12 cellular contexts compared by ENCODE assay signal in the genomic region with DNA sequence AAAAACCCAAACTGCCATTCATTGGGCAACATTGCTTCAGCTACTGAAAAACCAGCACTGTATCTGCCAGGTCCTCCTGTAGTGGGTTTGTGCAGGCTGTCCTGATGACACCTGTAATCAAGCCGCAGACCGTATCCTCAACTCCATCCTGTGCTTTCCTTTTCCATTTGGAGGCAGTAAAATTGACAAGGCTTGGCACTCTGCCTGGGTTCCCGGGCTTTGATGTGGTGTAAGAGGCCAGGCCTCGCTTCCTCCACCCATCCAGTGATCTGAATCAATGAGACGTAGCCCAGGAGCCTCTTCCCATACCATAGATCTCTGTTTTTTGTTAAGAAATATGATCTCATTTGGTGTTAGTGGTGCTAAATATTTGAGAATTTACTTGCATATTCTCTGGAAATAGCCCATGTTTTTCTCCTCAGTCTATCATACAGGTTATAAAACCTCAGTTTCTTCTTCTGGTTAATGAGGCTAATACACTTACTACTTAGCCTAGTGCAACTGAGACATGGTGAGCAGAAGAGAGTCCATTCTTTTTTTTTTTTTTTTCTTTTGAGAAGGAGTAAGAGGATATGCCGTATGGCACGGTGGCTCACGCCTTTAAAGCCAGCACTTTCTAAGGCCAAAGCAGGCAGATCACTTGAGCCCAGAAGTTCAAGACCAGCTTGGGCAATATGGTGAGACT. TPM values are rescaled to one million over a fixed set of nuclear protein-coding genes. Genes with fewer than 3 reads are reported as not detected.
DNase-seq lines count a peak whose midpoint lies in the region; ATAC-seq and TF ChIP-seq lines count a peak whose summit lies in the region.
"Had no signal": no experiment of that assay in that cellular context is flagged by ENCODE, and none has a peak within 500 bp of the region (broad histone marks: within the 10 kb centered on the region; RNA-seq: fewer than 3 reads in every experiment).

No MANE protein-coding gene starts in this region.

- H3K36me3 ChIP-seq in A673 (ENCODE audit: insufficient read depth, low read length, poor library complexity, severe bottlenecking): no peaks in the 10 kb centered on the region
- no peaks in the 10 kb centered on the region for H3K36me3 ChIP-seq in PC-3 (ENCODE audit: low read depth, low read length)
- H3K36me3 ChIP-seq in fibroblast of lung (ENCODE audit: control insufficient read depth, insufficient read depth, low read length): no peaks in the 10 kb centered on the region
- no peaks in the 10 kb centered on the region; the same call in 1 of the 2 replicates for H3K36me3 ChIP-seq in GM23338 (ENCODE audit: insufficient read depth)
- H3K36me3 ChIP-seq in suprapubic skin: no peaks in the 10 kb centered on the region

- no peaks in the 10 kb centered on the region for H4K20me1 ChIP-seq in PC-3 (ENCODE audit: low read length)
- H4K20me1 ChIP-seq in fibroblast of lung (ENCODE audit: control insufficient read depth, extremely low read depth, insufficient read depth, low read length): no peaks in the 10 kb centered on the region
- no peaks in the 10 kb centered on the region for H4K20me1 ChIP-seq in GM23338 (replicated peaks; ENCODE audit: insufficient read depth)

- peak; percentile 55 for ATAC-seq in PC-3
- no peak for ATAC-seq in GM23338
- no peak for ATAC-seq in GM18498 (IDR thresholded peaks at IDR 0.05; ENCODE audit: unreplicated experiment)

- H3K27ac Mint-ChIP-seq in GM23338: no peak overlapping the region

- H3K4me1 ChIP-seq in A673 (ENCODE audit: insufficient read depth, low read length, poor library complexity, severe bottlenecking) (peaks cover 4% of the 10 kb centered on the region), PC-3 (ENCODE audit: insufficient read depth, low read length) (no peaks in the 10 kb centered on the region), fibroblast of lung (ENCODE audit: control insufficient read depth, extremely low read depth, insufficient read depth, low read length) (no peaks in the 10 kb centered on the region), GM23338 (ENCODE audit: insufficient read depth) (peaks cover 5% of the 10 kb centered on the region; the same call in 1 of the 2 replicates), suprapubic skin (no peaks in the 10 kb centered on the region)

- no peak overlapping the region for H2AFZ ChIP-seq in PC-3 (ENCODE audit: low read length)
- H2AFZ ChIP-seq in fibroblast of lung (ENCODE audit: low read length): no peak overlapping the region
- H2AFZ ChIP-seq in GM23338: no peak overlapping the region

- H3K4me2 ChIP-seq in PC-3 (ENCODE audit: low read length): no peak overlapping the region
- H3K4me2 ChIP-seq in fibroblast of lung (ENCODE audit: extremely low read depth, insufficient read depth, low read length): no peak overlapping the region
- H3K4me2 ChIP-seq in GM23338: no peak overlapping the region

- H3K4me3 Mint-ChIP-seq in GM23338: no peak overlapping the region

- CTCF ChIA-PET in A673 (lab: Charles Lee) (no interaction called here), PC-3 (lab: Charles Lee) (no interaction called here)

- H3K9ac ChIP-seq in PC-3 (ENCODE audit: low read length) (no peak overlapping the region), fibroblast of lung (ENCODE audit: insufficient read depth, low read length) (no peak overlapping the region)

- 49% methylated on average over 8 of the region's 8 CpGs for WGBS in suprapubic skin

- intact Hi-C loops in A673 (cut with micrococcal nuclease; ENCODE audit: unreplicated experiment): no loop called here
- intact Hi-C loops in PC-3 (cut with micrococcal nuclease): no loop called here

- H3K4me3 ChIP-seq in A673 (ENCODE audit: low read depth, low read length, poor library complexity, severe bottlenecking) (no peak overlapping the region), PC-3 (ENCODE audit: low read length) (no peak overlapping the region), fibroblast of lung (replicated peaks in 1 of 4; ENCODE audit: control extremely low read depth in 1 of 4, insufficient read depth in 1 of 4, low read depth in 3 of 4, low read length in 4 of 4) (no peak overlapping the region), GM23338 (no peak overlapping the region), suprapubic skin (no peak overlapping the region)

- peaks cover 6% of the 10 kb centered on the region; the same call in 2 of the 3 replicates for H3K4me1 Mint-ChIP-seq in GM23338

- H3F3A ChIP-seq in PC-3 (ENCODE audit: low read length, unreplicated experiment) (no peaks in the 10 kb centered on the region), GM23338 (replicated peaks; ENCODE audit: low read depth) (no peaks in the 10 kb centered on the region)

- BruUV-seq in A673 (replicated peaks; lab: Mats Ljungman, UMichigan) (no TSS peak), PC-3 (replicated peaks; lab: Mats Ljungman, UMichigan) (no TSS peak)

- no peaks in the 10 kb centered on the region for H3K36me3 Mint-ChIP-seq in GM23338 (ENCODE audit: low read depth)

- TF ChIP-seq POLR2A in suprapubic skin (IDR thresholded peaks at IDR 0.05): no peak

- TF ChIP-seq EP300 in suprapubic skin (IDR thresholded peaks at IDR 0.05): no peak

- H3K79me2 ChIP-seq in PC-3 (ENCODE audit: low read length) (no peaks in the 10 kb centered on the region), fibroblast of lung (ENCODE audit: control insufficient read depth, insufficient read depth, low read length) (no peaks in the 10 kb centered on the region), GM23338 (replicated peaks; ENCODE audit: insufficient read depth) (no peaks in the 10 kb centered on the region)

- H3K27me3 Mint-ChIP-seq in GM23338 (ENCODE audit: insufficient read depth, low read depth, poor library complexity): no peaks in the 10 kb centered on the region

- H3K9me3 ChIP-seq in A673 (ENCODE audit: low read depth, low read length, poor library complexity, severe bottlenecking) (no peaks in the 10 kb centered on the region), PC-3 (ENCODE audit: low read length) (no peaks in the 10 kb centered on the region), fibroblast of lung (ENCODE audit: control insufficient read depth, insufficient read depth, low read depth, low read length) (no peaks in the 10 kb centered on the region), suprapubic skin (no peaks in the 10 kb centered on the region)

- peak; percentile 10 for DNase-seq in A673 (ENCODE audit: low spot score)
- DNase-seq in HK-2 (ENCODE audit: unreplicated experiment): peak; percentile 47
- DNase-seq in PC-3: peak; percentile 71
- peak; percentile 37 to 64 for DNase-seq in fibroblast of lung (ENCODE audit: low read depth in 2 of 2)
- no peak for DNase-seq in RKO (ENCODE audit: low spot score)
- no peak for DNase-seq in GM23338 (ENCODE audit: low spot score)
- DNase-seq in suprapubic skin (ENCODE audit: low spot score in 2 of 2): no peak
- DNase-seq: activated effector memory CD4-positive, alpha-beta T cell treated with anti-CD3 and anti-CD28 coated beads, Interleukin-2, amount 50 U/mL, for 16 hours; kidney; NCI-H526 treated with DMSO at 0.1 percent for 48 hours; nucleus accumbens had no signal

- no peaks in the 10 kb centered on the region for H3K9me3 Mint-ChIP-seq in GM23338

- H3K27ac ChIP-seq in A673 (ENCODE audit: low read depth, low read length, poor library complexity, severe bottlenecking) (no peak overlapping the region), PC-3 (ENCODE audit: low read length) (no peak overlapping the region), fibroblast of lung (ENCODE audit: insufficient read depth, low read length) (no peak overlapping the region), GM23338 (ENCODE audit: low read depth) (no peak overlapping the region), suprapubic skin (no peak overlapping the region)

- TF ChIP-seq CTCF in A673 (conservative IDR thresholded peaks at IDR 0.05; ENCODE audit: low read depth, low read length): no peak
- no peak for TF ChIP-seq CTCF in PC-3 (conservative IDR thresholded peaks at IDR 0.05; ENCODE audit: low read depth, low read length)
- TF ChIP-seq CTCF in fibroblast of lung (conservative IDR thresholded peaks at IDR 0.05 in 1 of 2, IDR thresholded peaks at IDR 0.05 in 1 of 2; ENCODE audit: low read depth in 1 of 2, low read length in 2 of 2): no peak
- TF ChIP-seq CTCF in GM23338 (conservative IDR thresholded peaks at IDR 0.05; ENCODE audit: low read depth in 2 of 2): no peak
- no peak for TF ChIP-seq CTCF in suprapubic skin (IDR thresholded peaks at IDR 0.05)

- POLR2A ChIA-PET in A673 (lab: Charles Lee; ENCODE audit: low non-redundant PET): no interaction called here
- POLR2A ChIA-PET in PC-3 (lab: Charles Lee; ENCODE audit: unreplicated experiment): no interaction called here

- no peaks in the 10 kb centered on the region for H3K9me2 ChIP-seq in PC-3 (replicated peaks; ENCODE audit: low read length)
- H3K9me2 ChIP-seq in GM23338 (ENCODE audit: insufficient read depth): no peaks in the 10 kb centered on the region; the same call in 1 of the 2 replicates

- no peaks in the 10 kb centered on the region for H3K27me3 ChIP-seq in A673 (replicated peaks; ENCODE audit: insufficient read depth, low read depth, low read length, poor library complexity)
- no peaks in the 10 kb centered on the region for H3K27me3 ChIP-seq in PC-3 (ENCODE audit: low read length)
- H3K27me3 ChIP-seq in fibroblast of lung (ENCODE audit: control insufficient read depth, insufficient read depth, low read length): no peaks in the 10 kb centered on the region
- H3K27me3 ChIP-seq in GM23338 (ENCODE audit: insufficient read depth): no peaks in the 10 kb centered on the region
- H3K27me3 ChIP-seq in suprapubic skin: no peaks in the 10 kb centered on the region

TF ChIP-seq in GM23338, 12 proteins besides CTCF, POLR2A, EP300 and RAD21 (continues in another document):
- TF ChIP-seq ZNF331 (CRISPR knock-in tag; IDR thresholded peaks at IDR 0.05; ENCODE audit: low read depth) (no peak), POLR2AphosphoS5 (IDR thresholded peaks at IDR 0.05; ENCODE audit: low read depth) (no peak), STAT1 (IDR thresholded peaks at IDR 0.05; ENCODE audit: unreplicated experiment) (no peak), JUNB (IDR thresholded peaks at IDR 0.05; ENCODE audit: unreplicated experiment) (no peak)

RNA-seq across cellular contexts. Expression of a gene that starts 34.8 kb away (rescaled TPM):
- total RNA-seq in A673 (2021) (3.6 and 4.2 TPM in 2 replicates), PC-3 (2014; rRNA removed) (5.0 and 5.1 TPM in 2 replicates), fibroblast of lung (2.1 and 3.1 TPM in 2 replicates), suprapubic skin (1 to 10 TPM; 2.9 to 5.2 (median 3.6) TPM)
- polyA plus RNA-seq in fibroblast of lung (2.0 and 2.5 TPM in 2 replicates), GM23338 (2016; fragmentation: Nextera tagmentation; extraction: Ambion mirVana) (1.2 TPM in 2 replicates)
- 1.4 and 1.7 TPM in 2 replicates for polyA plus RNA-seq in fibroblast of lung (2012)
- polyA minus RNA-seq in fibroblast of lung (ENCODE audit: low replicate concordance): 0.52 and 2.0 TPM in 2 replicates
- 3.8 and 3.9 TPM in 2 replicates for total RNA-seq in GM23338 (2014; rRNA removed; shearing (Covaris generic))

RNA-seq across cellular contexts. Expression of a gene that starts 47.0 kb away (rescaled TPM):
- total RNA-seq in A673 (2021) (11.8 and 13.0 TPM in 2 replicates), PC-3 (2014; rRNA removed) (45.1 and 45.3 TPM in 2 replicates), fibroblast of lung (37.3 and 42.4 TPM in 2 replicates), suprapubic skin (10 to 100 TPM in 2 of 4 donors, 1 to 10 TPM in 2; 5.1 to 14.5 (median 11.0) TPM)
- polyA plus RNA-seq in fibroblast of lung (16.1 and 18.0 TPM in 2 replicates), GM23338 (2016; fragmentation: Nextera tagmentation; extraction: Ambion mirVana) (13.8 and 15.9 TPM in 2 replicates)
- polyA plus RNA-seq in fibroblast of lung (2012): 15.1 and 18.0 TPM in 2 replicates
- 7.6 and 11.2 TPM in 2 replicates for polyA minus RNA-seq in fibroblast of lung (ENCODE audit: low replicate concordance)
- total RNA-seq in GM23338 (2014; rRNA removed; shearing (Covaris generic)): 11.8 and 12.2 TPM in 2 replicates

Comparison
In these comparisons a context has a peak if more than half of its experiments do, and no peak if none do; other contexts are left out.
1. DNase-seq: peak in A673 (single experiment), HK-2 (single experiment), PC-3 (single experiment) and fibroblast of lung (2 of 2); none in RKO (single experiment), GM23338 (single experiment) and suprapubic skin (0 of 2).